In the genomic region with DNA sequence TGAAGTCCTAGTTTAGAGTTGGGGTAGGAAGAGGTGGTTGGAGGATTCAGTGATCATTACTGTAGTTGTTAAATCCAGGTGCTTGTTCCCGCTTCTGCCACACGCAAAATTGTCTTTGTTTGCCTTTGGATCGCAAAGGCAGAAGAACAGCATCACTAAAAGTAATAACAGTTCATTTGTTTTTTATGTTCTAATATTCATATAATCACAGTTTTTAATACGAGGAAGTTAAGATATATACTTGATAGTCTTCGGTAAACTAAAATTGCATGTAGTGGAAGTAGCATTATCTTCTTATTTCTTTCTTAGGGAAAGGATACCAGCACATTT, we compare ENCODE assay signal across 8 cellular contexts. TPM values are rescaled to one million over a fixed set of nuclear protein-coding genes. Genes with fewer than 3 reads are reported as not detected.
DNase-seq lines count a peak whose midpoint lies in the region; ATAC-seq and TF ChIP-seq lines count a peak whose summit lies in the region.

No MANE protein-coding gene starts in this region.

- WGBS in hepatocyte (ENCODE audit: low lambda C conversion rate, missing lambda C conversion rate): 9% methylated on average over 5 of the region's 5 CpGs

- peak overlapping the region; percentile 91 for H3K27ac Mint-ChIP-seq in stimulated activated naive CD8-positive, alpha-beta T cell treated with anti-CD3 and anti-CD28 coated beads, Interleukin-15, Interleukin-2, amounts not matched to agents 100 ng/mL and 50 ng/mL, for 24 hours
- peak overlapping the region; percentile 91 to 96 for H3K27ac Mint-ChIP-seq in T-cell
- peak overlapping the region; percentile 94 for H3K27ac Mint-ChIP-seq in stimulated activated naive B cell treated with anti-CD40 and anti-IgM and Interleukin-4, amounts not matched to agents 10 μg/mL and 1 μg/mL and 100 μg/mL, for 72 hours

- H3K79me2 ChIP-seq in hepatocyte: peaks cover 75% of the 10 kb centered on the region

- H3K4me1 ChIP-seq in hepatocyte (ENCODE audit: insufficient read depth): peaks cover 21% of the 10 kb centered on the region

- TF ChIP-seq CTCF in hepatocyte (IDR thresholded peaks at IDR 0.05; ENCODE audit: poor library complexity): no peak

- H3K4me3 Mint-ChIP-seq in stimulated activated naive CD8-positive, alpha-beta T cell treated with anti-CD3 and anti-CD28 coated beads, Interleukin-15, Interleukin-2, amounts not matched to agents 100 ng/mL and 50 ng/mL, for 24 hours: peak overlapping the region; percentile 96
- peak overlapping the region; percentile 92 to 95 (median 94) for H3K4me3 Mint-ChIP-seq in T-cell
- H3K4me3 Mint-ChIP-seq in stimulated activated naive B cell treated with anti-CD40 and anti-IgM and Interleukin-4, amounts not matched to agents 10 μg/mL and 1 μg/mL and 100 μg/mL, for 72 hours: peak overlapping the region; percentile 92 to 94

- CTCF ChIA-PET in T-cell (lab: Charles Lee): interaction anchor here (0.6 to 2.3 kb wide), 7 partner anchors 43 to 171 kb away, joined by 3 to 11 read pairs (median 4); partner anchors contain the start of gene ORC2 (in 1 of the 2)

- H3K9me2 ChIP-seq in hepatocyte (replicated peaks; ENCODE audit: insufficient read depth): no peaks in the 10 kb centered on the region

- H3K9me3 ChIP-seq in hepatocyte (ENCODE audit: low read depth): no peaks in the 10 kb centered on the region

- peak overlapping the region; percentile 79 for H2AFZ ChIP-seq in hepatocyte

- POLR2A ChIA-PET in T-cell (lab: Charles Lee): no interaction called here

- no peaks in the 10 kb centered on the region for H3K27me3 ChIP-seq in hepatocyte

- no peaks in the 10 kb centered on the region for H3K9me3 Mint-ChIP-seq in stimulated activated naive CD8-positive, alpha-beta T cell treated with anti-CD3 and anti-CD28 coated beads, Interleukin-15, Interleukin-2, amounts not matched to agents 100 ng/mL and 50 ng/mL, for 24 hours
- H3K9me3 Mint-ChIP-seq in T-cell: no peaks in the 10 kb centered on the region
- no peaks in the 10 kb centered on the region for H3K9me3 Mint-ChIP-seq in stimulated activated naive B cell treated with anti-CD40 and anti-IgM and Interleukin-4, amounts not matched to agents 10 μg/mL and 1 μg/mL and 100 μg/mL, for 72 hours

- no peak for DNase-seq in stimulated activated naive CD8-positive, alpha-beta T cell treated with anti-CD3 and anti-CD28 coated beads, Interleukin-15, Interleukin-2, amounts not matched to agents 100 U/mL and 50 U/mL, for 24 hours
- DNase-seq in T-cell: no peak
- DNase-seq in hepatocyte (ENCODE audit: low spot score): no peak
- no peak for DNase-seq in stimulated activated naive B cell treated with anti-CD40 and anti-IgM and Interleukin-4, amounts not matched to agents 10 μg/mL and 1 μg/mL and 100 μg/mL, for 72 hours
- DNase-seq in GM19240 (ENCODE audit: insufficient read length, low spot score): no peak
- DNase-seq in activated CD4-positive, CD25-positive, alpha-beta regulatory T cell (lab: John Stamatoyannopoulos, UW): no peak
- no peak for DNase-seq in activated effector memory CD4-positive, alpha-beta T cell treated with anti-CD3 and anti-CD28 coated beads, Interleukin-2, amount 50 U/mL, for 16 hours

- H4K20me1 ChIP-seq in hepatocyte (ENCODE audit: insufficient read depth, poor library complexity, severe bottlenecking): peaks cover 4% of the 10 kb centered on the region

- H3K27ac ChIP-seq in hepatocyte: peak overlapping the region; percentile 91

- H3K36me3 Mint-ChIP-seq in stimulated activated naive CD8-positive, alpha-beta T cell treated with anti-CD3 and anti-CD28 coated beads, Interleukin-15, Interleukin-2, amounts not matched to agents 100 ng/mL and 50 ng/mL, for 24 hours (ENCODE audit: low read depth): peaks cover 11% of the 10 kb centered on the region
- H3K36me3 Mint-ChIP-seq in T-cell: no peaks in the 10 kb centered on the region
- peaks cover 3% of the 10 kb centered on the region in 2 donors for H3K36me3 Mint-ChIP-seq in stimulated activated naive B cell treated with anti-CD40 and anti-IgM and Interleukin-4, amounts not matched to agents 10 μg/mL and 1 μg/mL and 100 μg/mL, for 72 hours

- no peaks in the 10 kb centered on the region for H3K27me3 Mint-ChIP-seq in stimulated activated naive CD8-positive, alpha-beta T cell treated with anti-CD3 and anti-CD28 coated beads, Interleukin-15, Interleukin-2, amounts not matched to agents 100 ng/mL and 50 ng/mL, for 24 hours
- no peaks in the 10 kb centered on the region for H3K27me3 Mint-ChIP-seq in T-cell
- H3K27me3 Mint-ChIP-seq in stimulated activated naive B cell treated with anti-CD40 and anti-IgM and Interleukin-4, amounts not matched to agents 10 μg/mL and 1 μg/mL and 100 μg/mL, for 72 hours: no peaks in the 10 kb centered on the region

- H3K4me2 ChIP-seq in hepatocyte: peak overlapping the region; percentile 78

- ATAC-seq in stimulated activated naive CD8-positive, alpha-beta T cell treated with anti-CD3 and anti-CD28 coated beads, Interleukin-15, Interleukin-2, amounts not matched to agents 100 U/mL and 50 U/mL, for 24 hours: no peak
- ATAC-seq in T-cell (replicated peaks in 1 of 4): peak in 1 of 4 experiments; percentile 1
- ATAC-seq in stimulated activated naive B cell treated with anti-CD40 and anti-IgM and Interleukin-4, amounts not matched to agents 10 μg/mL and 1 μg/mL and 100 μg/mL, for 72 hours (replicated peaks): peak; percentile 2 to 3

- peaks cover 66% of the 10 kb centered on the region for H3K4me1 Mint-ChIP-seq in stimulated activated naive CD8-positive, alpha-beta T cell treated with anti-CD3 and anti-CD28 coated beads, Interleukin-15, Interleukin-2, amounts not matched to agents 100 ng/mL and 50 ng/mL, for 24 hours (ENCODE audit: low read depth)
- peaks cover 50 to 55% (median 53%) of the 10 kb centered on the region in 3 donors for H3K4me1 Mint-ChIP-seq in T-cell
- H3K4me1 Mint-ChIP-seq in stimulated activated naive B cell treated with anti-CD40 and anti-IgM and Interleukin-4, amounts not matched to agents 10 μg/mL and 1 μg/mL and 100 μg/mL, for 72 hours: peaks cover 21 to 42% of the 10 kb centered on the region in 2 donors

- peak overlapping the region; percentile 50 for H3K4me3 ChIP-seq in hepatocyte

- H3K36me3 ChIP-seq in hepatocyte (replicated peaks; ENCODE audit: insufficient read depth, low read depth): no peaks in the 10 kb centered on the region

RNA-seq across cellular contexts. Expression of gene NDUFB3, which starts 0.4 kb away (rescaled TPM):
- 10 to 100 TPM; 31.4 to 43.7 (median 38.8) TPM for total RNA-seq in T-cell
- 83.0 and 96.2 TPM in 2 replicates for total RNA-seq in hepatocyte
- 229 and 230 TPM in 2 replicates for polyA plus RNA-seq in hepatocyte

RNA-seq across cellular contexts. Expression of gene HYCC2, which starts 0.7 kb away (rescaled TPM):
- total RNA-seq in T-cell (10 to 100 TPM; 29.5 to 44.6 (median 36.0) TPM), hepatocyte (8.0 and 9.7 TPM in 2 replicates)
- 6.4 and 6.7 TPM in 2 replicates for polyA plus RNA-seq in hepatocyte

RNA-seq across cellular contexts. Expression of gene CFLAR, which starts 43.8 kb away (rescaled TPM):
- total RNA-seq in T-cell: 100 to 1,000 TPM; 188 to 217 (median 208) TPM
- 60.6 and 65.9 TPM in 2 replicates for total RNA-seq in hepatocyte
- polyA plus RNA-seq in hepatocyte: 46.0 and 54.1 TPM in 2 replicates
